ENCODE assay signal across 8 cellular contexts in the genomic region with DNA sequence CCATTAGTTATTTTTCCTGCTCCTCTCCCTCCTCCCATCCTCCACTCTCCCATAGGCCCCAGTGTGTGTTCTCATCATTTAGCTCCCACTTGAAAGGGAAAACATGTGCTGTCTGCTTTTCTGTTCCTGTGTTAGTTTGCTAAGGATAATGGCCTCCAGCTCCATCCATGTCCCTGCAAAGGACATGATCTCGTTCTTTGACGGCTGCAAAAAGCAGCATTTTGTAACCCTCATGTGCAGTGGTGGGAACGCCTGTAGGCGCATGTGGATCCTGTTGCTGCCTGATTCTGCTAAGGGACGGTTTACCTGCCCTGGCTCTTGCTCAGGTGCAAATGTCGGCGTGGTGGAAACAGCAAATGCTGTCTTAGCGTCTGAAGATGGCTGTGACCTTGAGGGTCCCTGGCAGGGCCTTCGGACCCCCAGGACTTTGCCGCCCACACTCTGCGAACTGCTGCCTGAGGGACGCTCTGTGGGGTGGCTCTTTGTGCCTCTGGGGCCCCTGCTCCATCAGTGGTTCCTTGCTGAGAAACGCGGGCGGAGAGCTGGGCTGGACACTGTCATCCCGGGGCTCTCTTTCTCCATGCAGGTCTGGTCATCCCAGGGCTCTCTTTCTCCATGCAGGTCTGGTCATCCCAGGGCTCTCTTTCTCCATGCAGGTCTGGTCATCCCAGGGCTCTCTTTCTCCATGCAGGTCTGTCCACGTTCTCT. TPM values are rescaled to one million over a fixed set of nuclear protein-coding genes. Genes with fewer than 3 reads are reported as not detected.
DNase-seq lines count a peak whose midpoint lies in the region; ATAC-seq and TF ChIP-seq lines count a peak whose summit lies in the region.

No MANE protein-coding gene starts in this region.

- no peaks in the 10 kb centered on the region for H3K36me3 ChIP-seq in mesendoderm (ENCODE audit: control insufficient read depth, insufficient read depth, low read length)

- no peak overlapping the region for H3K4me3 ChIP-seq in mesendoderm (ENCODE audit: low read length)

- no peak overlapping the region for H2BK120ac ChIP-seq in mesendoderm (ENCODE audit: low read depth, low read length)

- DNase-seq in CD14-positive monocyte (ENCODE audit: low spot score), result no peak
- peak; percentile 68 for DNase-seq in MV-4-11 (lab: John Stamatoyannopoulos, UW)
- no peak for DNase-seq in central memory CD8-positive, alpha-beta T cell (ENCODE audit: low spot score in 2 of 2)
- no peak for DNase-seq in glomerular visceral epithelial cell (ENCODE audit: extremely low spot score)
- DNase-seq in mesendoderm, result no peak
- DNase-seq in HK-2 (ENCODE audit: unreplicated experiment), result no peak
- no peak for DNase-seq in NCI-H2107 treated with DMSO at 0.1 percent for 48 hours (lab: John Stamatoyannopoulos, UW; ENCODE audit: unreplicated experiment)

- H3K4me1 ChIP-seq in mesendoderm (ENCODE audit: control insufficient read depth, low read depth, low read length), result no peaks in the 10 kb centered on the region

- H3K27me3 Mint-ChIP-seq in CD14-positive monocyte (ENCODE audit: low read depth in 3 of 3), result peaks cover 0 to under 1% (median 0%) of the 10 kb centered on the region in 3 donors
- H3K27me3 Mint-ChIP-seq in central memory CD8-positive, alpha-beta T cell, result no peaks in the 10 kb centered on the region

- H2BK15ac ChIP-seq in mesendoderm (replicated peaks; ENCODE audit: low read depth), result no peak overlapping the region

- peak; percentile 1 for ATAC-seq in GM19023 (IDR thresholded peaks at IDR 0.05; ENCODE audit: unreplicated experiment)
- no peak for ATAC-seq in central memory CD8-positive, alpha-beta T cell (replicated peaks; ENCODE audit: extremely low read depth, poor library complexity, severe bottlenecking)

- no peak overlapping the region for H3K56ac ChIP-seq in mesendoderm (ENCODE audit: low read length)

- no peak for TF ChIP-seq CTCF in CD14-positive monocyte (IDR thresholded peaks at IDR 0.05)

- H3K27ac Mint-ChIP-seq in CD14-positive monocyte, result peak overlapping the region in 6 of 7 donors; percentile 48 to 80 (median 76)
- peak overlapping the region; percentile 96 for H3K27ac Mint-ChIP-seq in central memory CD8-positive, alpha-beta T cell (ENCODE audit: low read depth)

- H4K8ac ChIP-seq in mesendoderm (ENCODE audit: low read depth, low read length), result no peak overlapping the region

- no peak overlapping the region for H2BK5ac ChIP-seq in mesendoderm (ENCODE audit: low read length)

- H3K27ac ChIP-seq in mesendoderm (ENCODE audit: low read depth, low read length), result no peak overlapping the region

- no peak overlapping the region for H3K4ac ChIP-seq in mesendoderm (ENCODE audit: low read depth, low read length)

- H3K9me3 Mint-ChIP-seq in CD14-positive monocyte, result peaks cover 0 to 2% (median 0%) of the 10 kb centered on the region in 7 donors
- no peaks in the 10 kb centered on the region for H3K9me3 Mint-ChIP-seq in central memory CD8-positive, alpha-beta T cell

- H3K4me3 Mint-ChIP-seq in CD14-positive monocyte, result peak overlapping the region; percentile 74 to 79
- H3K4me3 Mint-ChIP-seq in central memory CD8-positive, alpha-beta T cell, result peak overlapping the region; percentile 87

- peaks cover 23% of the 10 kb centered on the region for H3K4me1 Mint-ChIP-seq in CD14-positive monocyte
- peaks cover 38% of the 10 kb centered on the region for H3K4me1 Mint-ChIP-seq in central memory CD8-positive, alpha-beta T cell

- no peaks in the 10 kb centered on the region for H3K27me3 ChIP-seq in mesendoderm (ENCODE audit: insufficient read depth, low read length, poor library complexity)

- H3K18ac ChIP-seq in mesendoderm (ENCODE audit: low read length), result no peak overlapping the region

- no peaks in the 10 kb centered on the region for H3K79me1 ChIP-seq in mesendoderm (ENCODE audit: low read length)

- no peak overlapping the region for H4K5ac ChIP-seq in mesendoderm (ENCODE audit: low read length)

- no peak overlapping the region for H3K4me2 ChIP-seq in mesendoderm (ENCODE audit: low read length)

- intact Hi-C loops in CD14-positive monocyte (cut with micrococcal nuclease), result no loop called here

- H3K79me2 ChIP-seq in mesendoderm (ENCODE audit: control insufficient read depth, insufficient read depth, low read length), result no peaks in the 10 kb centered on the region

- no peak overlapping the region for H3K9ac ChIP-seq in mesendoderm (ENCODE audit: low read length)

- H3K36me3 Mint-ChIP-seq in CD14-positive monocyte, result peaks cover 15 to 23% of the 10 kb centered on the region in 2 donors
- H3K36me3 Mint-ChIP-seq in central memory CD8-positive, alpha-beta T cell (ENCODE audit: insufficient read depth), result peaks cover 18% of the 10 kb centered on the region

- H2AK5ac ChIP-seq in mesendoderm (ENCODE audit: low read length), result no peak overlapping the region

- H3K23ac ChIP-seq in mesendoderm (ENCODE audit: low read length), result no peak overlapping the region

- WGBS in mesendoderm (ENCODE audit: extremely low coverage, insufficient coverage, low lambda C conversion rate), result no CpG with 5 or more reads among the region's 17 CpGs

RNA-seq across cellular contexts. Expression of gene MTG1, which starts 5.5 kb away (rescaled TPM):
- polyA plus RNA-seq in CD14-positive monocyte, result 10 to 100 TPM; 13.0 to 17.1 TPM
- polyA plus RNA-seq in mesendoderm (2013, experiment 1 of 2), result 53.2 TPM
- 52.0 TPM for polyA plus RNA-seq in mesendoderm (2013, experiment 2 of 2)

RNA-seq across cellular contexts. Expression of gene PAOX, which starts 9.4 kb away (rescaled TPM):
- polyA plus RNA-seq in CD14-positive monocyte, result 1 to 10 TPM; 9.3 to 9.5 TPM
- polyA plus RNA-seq in mesendoderm (2013, experiment 1 of 2), result 1.4 TPM
- polyA plus RNA-seq in mesendoderm (2013, experiment 2 of 2), result 1.5 TPM

RNA-seq across cellular contexts. Expression of gene ECHS1, which starts 15.3 kb away (rescaled TPM):
- 100 to 1,000 TPM in 1 of 2 donors, 10 to 100 TPM in 1; 85.1 to 102 TPM for polyA plus RNA-seq in CD14-positive monocyte
- polyA plus RNA-seq in mesendoderm (2013, experiment 1 of 2), result 77.7 TPM
- polyA plus RNA-seq in mesendoderm (2013, experiment 2 of 2), result 78.6 TPM

RNA-seq across cellular contexts. Expression of gene FUOM, which starts 30.6 kb away (rescaled TPM):
- polyA plus RNA-seq in CD14-positive monocyte, result 10 to 100 TPM; 39.0 to 56.8 TPM
- 30.0 TPM for polyA plus RNA-seq in mesendoderm (2013, experiment 1 of 2)
- 31.2 TPM for polyA plus RNA-seq in mesendoderm (2013, experiment 2 of 2)

RNA-seq across cellular contexts. Expression of gene SPRN, which starts 36.0 kb away (rescaled TPM):
- polyA plus RNA-seq in CD14-positive monocyte, result not detected
- 0.04 TPM for polyA plus RNA-seq in mesendoderm (2013, experiment 1 of 2)
- 0.04 TPM for polyA plus RNA-seq in mesendoderm (2013, experiment 2 of 2)
